1 cellular context compared by ENCODE assay signal in the genomic region with DNA sequence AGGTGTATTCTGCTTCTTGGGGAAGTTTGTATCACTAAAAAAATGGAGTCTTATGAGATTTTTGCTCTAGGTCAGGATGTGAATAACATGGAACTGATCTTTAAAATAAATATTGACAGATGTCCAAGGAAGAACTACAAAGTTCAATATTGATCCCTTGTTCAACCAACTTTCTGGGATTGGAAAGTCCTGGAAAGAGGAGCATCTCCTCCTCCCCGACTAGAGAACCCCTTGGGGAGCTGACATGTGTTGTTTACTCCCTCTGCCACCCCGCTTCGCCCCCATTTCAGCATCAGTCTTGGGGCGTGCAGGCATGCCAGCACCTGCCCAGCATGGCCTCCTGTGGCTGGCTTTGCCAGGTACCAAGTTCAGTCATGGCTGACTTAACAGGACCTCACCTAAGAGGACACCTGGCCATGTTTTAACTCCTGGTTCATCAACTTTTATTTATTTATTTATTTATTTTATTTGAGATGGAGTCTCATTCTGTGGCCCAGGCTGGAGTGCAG.
TF ChIP-seq lines count a peak whose summit lies in the region.

No MANE protein-coding gene starts in this region.

TF ChIP-seq in HepG2, 621 proteins besides CTCF, POLR2A, EP300 and RAD21 (continues in another document):
- TF ChIP-seq, protein P1, sequence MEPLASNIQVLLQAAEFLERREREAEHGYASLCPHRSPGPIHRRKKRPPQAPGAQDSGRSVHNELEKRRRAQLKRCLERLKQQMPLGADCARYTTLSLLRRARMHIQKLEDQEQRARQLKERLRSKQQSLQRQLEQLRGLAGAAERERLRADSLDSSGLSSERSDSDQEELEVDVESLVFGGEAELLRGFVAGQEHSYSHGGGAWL (CRISPR knock-in tag; IDR thresholded peaks at IDR 0.05) = no peak
- TF ChIP-seq, protein P2, sequence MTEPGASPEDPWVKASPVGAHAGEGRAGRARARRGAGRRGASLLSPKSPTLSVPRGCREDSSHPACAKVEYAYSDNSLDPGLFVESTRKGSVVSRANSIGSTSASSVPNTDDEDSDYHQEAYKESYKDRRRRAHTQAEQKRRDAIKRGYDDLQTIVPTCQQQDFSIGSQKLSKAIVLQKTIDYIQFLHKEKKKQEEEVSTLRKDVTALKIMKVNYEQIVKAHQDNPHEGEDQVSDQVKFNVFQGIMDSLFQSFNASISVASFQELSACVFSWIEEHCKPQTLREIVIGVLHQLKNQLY (CRISPR knock-in tag; IDR thresholded peaks at IDR 0.05) = no peak
- TF ChIP-seq ZBTB42 (CRISPR knock-in tag; IDR thresholded peaks at IDR 0.05) (no peak), ONECUT2 (CRISPR knock-in tag; IDR thresholded peaks at IDR 0.05) (peak; percentile 87), ZFP1 (CRISPR knock-in tag; IDR thresholded peaks at IDR 0.05) (no peak), SP5 (CRISPR knock-in tag; IDR thresholded peaks at IDR 0.05; ENCODE audit: borderline replicate concordance, low read depth) (no peak), ELF3 (CRISPR knock-in tag; IDR thresholded peaks at IDR 0.05) (no peak), MTA1 (CRISPR knock-in tag; IDR thresholded peaks at IDR 0.05; ENCODE audit: borderline replicate concordance) (peak; percentile 63; the same call in 1 of the 2 replicates), ZNF724P (CRISPR knock-in tag; IDR thresholded peaks at IDR 0.05; ENCODE audit: borderline replicate concordance) (no peak), FOXP1 (IDR thresholded peaks at IDR 0.05) (no peak), FOXP1 (CRISPR knock-in tag; IDR thresholded peaks at IDR 0.05) (peak; percentile 20; the same call in 1 of the 2 replicates), HNF4A (CRISPR knock-in tag; IDR thresholded peaks at IDR 0.05) (peak; percentile 60), RARA (CRISPR knock-in tag; IDR thresholded peaks at IDR 0.05) (peak; percentile 62), RCOR2 (CRISPR knock-in tag; IDR thresholded peaks at IDR 0.05) (0 out of 2 replicates have a peak, but pooled peaks have one; percentile 18), SIX4 (CRISPR knock-in tag; IDR thresholded peaks at IDR 0.05) (no peak), NPAS2 (CRISPR knock-in tag; IDR thresholded peaks at IDR 0.05; ENCODE audit: borderline replicate concordance) (no peak), SRF (IDR thresholded peaks at IDR 0.05; ENCODE audit: low read depth, low read length) (no peak), MIXL1 (CRISPR knock-in tag; IDR thresholded peaks at IDR 0.05) (0 out of 2 replicates have a peak, but pooled peaks have one; percentile 29), ZFY (CRISPR knock-in tag; IDR thresholded peaks at IDR 0.05) (no peak)
- TF ChIP-seq, protein P3, sequence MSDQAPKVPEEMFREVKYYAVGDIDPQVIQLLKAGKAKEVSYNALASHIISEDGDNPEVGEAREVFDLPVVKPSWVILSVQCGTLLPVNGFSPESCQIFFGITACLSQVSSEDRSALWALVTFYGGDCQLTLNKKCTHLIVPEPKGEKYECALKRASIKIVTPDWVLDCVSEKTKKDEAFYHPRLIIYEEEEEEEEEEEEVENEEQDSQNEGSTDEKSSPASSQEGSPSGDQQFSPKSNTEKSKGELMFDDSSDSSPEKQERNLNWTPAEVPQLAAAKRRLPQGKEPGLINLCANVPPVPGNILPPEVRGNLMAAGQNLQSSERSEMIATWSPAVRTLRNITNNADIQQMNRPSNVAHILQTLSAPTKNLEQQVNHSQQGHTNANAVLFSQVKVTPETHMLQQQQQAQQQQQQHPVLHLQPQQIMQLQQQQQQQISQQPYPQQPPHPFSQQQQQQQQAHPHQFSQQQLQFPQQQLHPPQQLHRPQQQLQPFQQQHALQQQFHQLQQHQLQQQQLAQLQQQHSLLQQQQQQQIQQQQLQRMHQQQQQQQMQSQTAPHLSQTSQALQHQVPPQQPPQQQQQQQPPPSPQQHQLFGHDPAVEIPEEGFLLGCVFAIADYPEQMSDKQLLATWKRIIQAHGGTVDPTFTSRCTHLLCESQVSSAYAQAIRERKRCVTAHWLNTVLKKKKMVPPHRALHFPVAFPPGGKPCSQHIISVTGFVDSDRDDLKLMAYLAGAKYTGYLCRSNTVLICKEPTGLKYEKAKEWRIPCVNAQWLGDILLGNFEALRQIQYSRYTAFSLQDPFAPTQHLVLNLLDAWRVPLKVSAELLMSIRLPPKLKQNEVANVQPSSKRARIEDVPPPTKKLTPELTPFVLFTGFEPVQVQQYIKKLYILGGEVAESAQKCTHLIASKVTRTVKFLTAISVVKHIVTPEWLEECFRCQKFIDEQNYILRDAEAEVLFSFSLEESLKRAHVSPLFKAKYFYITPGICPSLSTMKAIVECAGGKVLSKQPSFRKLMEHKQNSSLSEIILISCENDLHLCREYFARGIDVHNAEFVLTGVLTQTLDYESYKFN (CRISPR knock-in tag; conservative IDR thresholded peaks at IDR 0.05) = peak; percentile 81
- TF ChIP-seq, protein P4, sequence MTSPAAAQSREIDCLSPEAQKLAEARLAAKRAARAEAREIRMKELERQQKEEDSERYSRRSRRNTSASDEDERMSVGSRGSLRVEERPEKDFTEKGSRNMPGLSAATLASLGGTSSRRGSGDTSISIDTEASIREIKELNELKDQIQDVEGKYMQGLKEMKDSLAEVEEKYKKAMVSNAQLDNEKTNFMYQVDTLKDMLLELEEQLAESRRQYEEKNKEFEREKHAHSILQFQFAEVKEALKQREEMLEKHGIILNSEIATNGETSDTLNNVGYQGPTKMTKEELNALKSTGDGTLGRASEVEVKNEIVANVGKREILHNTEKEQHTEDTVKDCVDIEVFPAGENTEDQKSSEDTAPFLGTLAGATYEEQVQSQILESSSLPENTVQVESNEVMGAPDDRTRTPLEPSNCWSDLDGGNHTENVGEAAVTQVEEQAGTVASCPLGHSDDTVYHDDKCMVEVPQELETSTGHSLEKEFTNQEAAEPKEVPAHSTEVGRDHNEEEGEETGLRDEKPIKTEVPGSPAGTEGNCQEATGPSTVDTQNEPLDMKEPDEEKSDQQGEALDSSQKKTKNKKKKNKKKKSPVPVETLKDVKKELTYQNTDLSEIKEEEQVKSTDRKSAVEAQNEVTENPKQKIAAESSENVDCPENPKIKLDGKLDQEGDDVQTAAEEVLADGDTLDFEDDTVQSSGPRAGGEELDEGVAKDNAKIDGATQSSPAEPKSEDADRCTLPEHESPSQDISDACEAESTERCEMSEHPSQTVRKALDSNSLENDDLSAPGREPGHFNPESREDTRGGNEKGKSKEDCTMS (CRISPR knock-in tag; conservative IDR thresholded peaks at IDR 0.05) = no peak
- TF ChIP-seq, protein P5, sequence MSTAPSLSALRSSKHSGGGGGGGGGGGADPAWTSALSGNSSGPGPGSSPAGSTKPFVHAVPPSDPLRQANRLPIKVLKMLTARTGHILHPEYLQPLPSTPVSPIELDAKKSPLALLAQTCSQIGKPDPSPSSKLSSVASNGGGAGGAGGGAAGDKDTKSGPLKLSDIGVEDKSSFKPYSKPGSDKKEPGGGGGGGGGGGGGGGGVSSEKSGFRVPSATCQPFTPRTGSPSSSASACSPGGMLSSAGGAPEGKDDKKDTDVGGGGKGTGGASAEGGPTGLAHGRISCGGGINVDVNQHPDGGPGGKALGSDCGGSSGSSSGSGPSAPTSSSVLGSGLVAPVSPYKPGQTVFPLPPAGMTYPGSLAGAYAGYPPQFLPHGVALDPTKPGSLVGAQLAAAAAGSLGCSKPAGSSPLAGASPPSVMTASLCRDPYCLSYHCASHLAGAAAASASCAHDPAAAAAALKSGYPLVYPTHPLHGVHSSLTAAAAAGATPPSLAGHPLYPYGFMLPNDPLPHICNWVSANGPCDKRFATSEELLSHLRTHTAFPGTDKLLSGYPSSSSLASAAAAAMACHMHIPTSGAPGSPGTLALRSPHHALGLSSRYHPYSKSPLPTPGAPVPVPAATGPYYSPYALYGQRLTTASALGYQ (CRISPR knock-in tag; IDR thresholded peaks at IDR 0.05) = no peak
- TF ChIP-seq, protein P6, sequence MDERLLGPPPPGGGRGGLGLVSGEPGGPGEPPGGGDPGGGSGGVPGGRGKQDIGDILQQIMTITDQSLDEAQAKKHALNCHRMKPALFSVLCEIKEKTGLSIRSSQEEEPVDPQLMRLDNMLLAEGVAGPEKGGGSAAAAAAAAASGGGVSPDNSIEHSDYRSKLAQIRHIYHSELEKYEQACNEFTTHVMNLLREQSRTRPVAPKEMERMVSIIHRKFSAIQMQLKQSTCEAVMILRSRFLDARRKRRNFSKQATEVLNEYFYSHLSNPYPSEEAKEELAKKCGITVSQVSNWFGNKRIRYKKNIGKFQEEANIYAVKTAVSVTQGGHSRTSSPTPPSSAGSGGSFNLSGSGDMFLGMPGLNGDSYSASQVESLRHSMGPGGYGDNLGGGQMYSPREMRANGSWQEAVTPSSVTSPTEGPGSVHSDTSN (CRISPR knock-in tag; IDR thresholded peaks at IDR 0.05) = no peak
- TF ChIP-seq, protein P7, sequence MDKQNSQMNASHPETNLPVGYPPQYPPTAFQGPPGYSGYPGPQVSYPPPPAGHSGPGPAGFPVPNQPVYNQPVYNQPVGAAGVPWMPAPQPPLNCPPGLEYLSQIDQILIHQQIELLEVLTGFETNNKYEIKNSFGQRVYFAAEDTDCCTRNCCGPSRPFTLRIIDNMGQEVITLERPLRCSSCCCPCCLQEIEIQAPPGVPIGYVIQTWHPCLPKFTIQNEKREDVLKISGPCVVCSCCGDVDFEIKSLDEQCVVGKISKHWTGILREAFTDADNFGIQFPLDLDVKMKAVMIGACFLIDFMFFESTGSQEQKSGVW (CRISPR knock-in tag; IDR thresholded peaks at IDR 0.05; ENCODE audit: borderline replicate concordance) = no peak
- TF ChIP-seq, protein P8, sequence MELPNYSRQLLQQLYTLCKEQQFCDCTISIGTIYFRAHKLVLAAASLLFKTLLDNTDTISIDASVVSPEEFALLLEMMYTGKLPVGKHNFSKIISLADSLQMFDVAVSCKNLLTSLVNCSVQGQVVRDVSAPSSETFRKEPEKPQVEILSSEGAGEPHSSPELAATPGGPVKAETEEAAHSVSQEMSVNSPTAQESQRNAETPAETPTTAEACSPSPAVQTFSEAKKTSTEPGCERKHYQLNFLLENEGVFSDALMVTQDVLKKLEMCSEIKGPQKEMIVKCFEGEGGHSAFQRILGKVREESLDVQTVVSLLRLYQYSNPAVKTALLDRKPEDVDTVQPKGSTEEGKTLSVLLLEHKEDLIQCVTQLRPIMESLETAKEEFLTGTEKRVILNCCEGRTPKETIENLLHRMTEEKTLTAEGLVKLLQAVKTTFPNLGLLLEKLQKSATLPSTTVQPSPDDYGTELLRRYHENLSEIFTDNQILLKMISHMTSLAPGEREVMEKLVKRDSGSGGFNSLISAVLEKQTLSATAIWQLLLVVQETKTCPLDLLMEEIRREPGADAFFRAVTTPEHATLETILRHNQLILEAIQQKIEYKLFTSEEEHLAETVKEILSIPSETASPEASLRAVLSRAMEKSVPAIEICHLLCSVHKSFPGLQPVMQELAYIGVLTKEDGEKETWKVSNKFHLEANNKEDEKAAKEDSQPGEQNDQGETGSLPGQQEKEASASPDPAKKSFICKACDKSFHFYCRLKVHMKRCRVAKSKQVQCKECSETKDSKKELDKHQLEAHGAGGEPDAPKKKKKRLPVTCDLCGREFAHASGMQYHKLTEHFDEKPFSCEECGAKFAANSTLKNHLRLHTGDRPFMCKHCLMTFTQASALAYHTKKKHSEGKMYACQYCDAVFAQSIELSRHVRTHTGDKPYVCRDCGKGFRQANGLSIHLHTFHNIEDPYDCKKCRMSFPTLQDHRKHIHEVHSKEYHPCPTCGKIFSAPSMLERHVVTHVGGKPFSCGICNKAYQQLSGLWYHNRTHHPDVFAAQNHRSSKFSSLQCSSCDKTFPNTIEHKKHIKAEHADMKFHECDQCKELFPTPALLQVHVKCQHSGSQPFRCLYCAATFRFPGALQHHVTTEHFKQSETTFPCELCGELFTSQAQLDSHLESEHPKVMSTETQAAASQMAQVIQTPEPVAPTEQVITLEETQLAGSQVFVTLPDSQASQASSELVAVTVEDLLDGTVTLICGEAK (IDR thresholded peaks at IDR 0.05) = no peak
- TF ChIP-seq, protein P8 (CRISPR knock-in tag; IDR thresholded peaks at IDR 0.05) = no peak
- TF ChIP-seq, protein P9, sequence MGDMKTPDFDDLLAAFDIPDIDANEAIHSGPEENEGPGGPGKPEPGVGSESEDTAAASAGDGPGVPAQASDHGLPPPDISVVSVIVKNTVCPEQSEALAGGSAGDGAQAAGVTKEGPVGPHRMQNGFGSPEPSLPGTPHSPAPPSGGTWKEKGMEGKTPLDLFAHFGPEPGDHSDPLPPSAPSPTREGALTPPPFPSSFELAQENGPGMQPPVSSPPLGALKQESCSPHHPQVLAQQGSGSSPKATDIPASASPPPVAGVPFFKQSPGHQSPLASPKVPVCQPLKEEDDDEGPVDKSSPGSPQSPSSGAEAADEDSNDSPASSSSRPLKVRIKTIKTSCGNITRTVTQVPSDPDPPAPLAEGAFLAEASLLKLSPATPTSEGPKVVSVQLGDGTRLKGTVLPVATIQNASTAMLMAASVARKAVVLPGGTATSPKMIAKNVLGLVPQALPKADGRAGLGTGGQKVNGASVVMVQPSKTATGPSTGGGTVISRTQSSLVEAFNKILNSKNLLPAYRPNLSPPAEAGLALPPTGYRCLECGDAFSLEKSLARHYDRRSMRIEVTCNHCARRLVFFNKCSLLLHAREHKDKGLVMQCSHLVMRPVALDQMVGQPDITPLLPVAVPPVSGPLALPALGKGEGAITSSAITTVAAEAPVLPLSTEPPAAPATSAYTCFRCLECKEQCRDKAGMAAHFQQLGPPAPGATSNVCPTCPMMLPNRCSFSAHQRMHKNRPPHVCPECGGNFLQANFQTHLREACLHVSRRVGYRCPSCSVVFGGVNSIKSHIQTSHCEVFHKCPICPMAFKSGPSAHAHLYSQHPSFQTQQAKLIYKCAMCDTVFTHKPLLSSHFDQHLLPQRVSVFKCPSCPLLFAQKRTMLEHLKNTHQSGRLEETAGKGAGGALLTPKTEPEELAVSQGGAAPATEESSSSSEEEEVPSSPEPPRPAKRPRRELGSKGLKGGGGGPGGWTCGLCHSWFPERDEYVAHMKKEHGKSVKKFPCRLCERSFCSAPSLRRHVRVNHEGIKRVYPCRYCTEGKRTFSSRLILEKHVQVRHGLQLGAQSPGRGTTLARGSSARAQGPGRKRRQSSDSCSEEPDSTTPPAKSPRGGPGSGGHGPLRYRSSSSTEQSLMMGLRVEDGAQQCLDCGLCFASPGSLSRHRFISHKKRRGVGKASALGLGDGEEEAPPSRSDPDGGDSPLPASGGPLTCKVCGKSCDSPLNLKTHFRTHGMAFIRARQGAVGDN (CRISPR knock-in tag; IDR thresholded peaks at IDR 0.05) = peak; percentile 16; the same call in 1 of the 2 replicates
